In the genomic region with DNA sequence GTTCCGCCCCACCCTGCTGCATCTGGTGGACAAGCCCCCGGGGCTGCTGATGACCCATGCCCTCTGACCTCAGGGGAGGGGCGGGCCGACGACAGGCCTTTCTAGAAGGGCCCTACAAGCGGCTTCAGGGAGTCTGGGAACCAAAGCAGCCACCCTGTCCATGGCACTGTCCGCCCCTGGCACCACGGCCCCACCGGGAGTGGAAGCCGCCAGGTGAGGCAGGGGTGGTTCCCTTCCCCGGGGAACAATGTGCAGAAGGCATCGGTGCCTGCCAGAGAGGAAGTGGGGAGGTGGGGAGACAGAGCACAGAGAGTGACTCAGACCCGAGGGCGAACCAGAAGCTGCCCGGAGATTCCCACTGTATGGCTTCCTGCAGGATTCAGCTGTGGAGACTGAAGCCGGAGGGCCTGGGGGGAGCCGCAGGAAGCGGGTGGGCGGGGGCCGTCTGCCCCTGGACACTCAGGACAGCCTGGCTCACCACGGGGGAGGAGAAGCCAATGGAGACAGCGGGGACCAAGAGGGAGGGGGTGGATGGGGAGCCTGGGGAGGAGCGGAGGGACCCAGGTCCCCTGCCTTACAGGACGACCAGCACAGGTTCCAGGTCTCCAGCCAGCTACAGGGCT, we compare ENCODE assay signal across 8 cellular contexts.
DNase-seq lines count a peak whose midpoint lies in the region; ATAC-seq and TF ChIP-seq lines count a peak whose summit lies in the region.

No MANE protein-coding gene starts in this region.

- H3K4me3 ChIP-seq in HFF-Myc (replicated peaks; ENCODE audit: low read depth, low read length) (peak overlapping the region; percentile 3; the same call in 1 of the 2 replicates), choroid plexus epithelial cell (ENCODE audit: low read depth, low read length) (peak overlapping the region; percentile 13), mucosa of descending colon (no peak overlapping the region), SJCRH30 (no peak overlapping the region)

- peaks cover 16% of the 10 kb centered on the region for H3K4me1 ChIP-seq in mucosa of descending colon (ENCODE audit: low read depth)
- H3K4me1 ChIP-seq in SJCRH30: no peaks in the 10 kb centered on the region

- TF ChIP-seq CTCF in HFF-Myc (IDR thresholded peaks at IDR 0.05; ENCODE audit: low read depth, low read length, missing control alignments): no peak
- no peak for TF ChIP-seq CTCF in choroid plexus epithelial cell (conservative IDR thresholded peaks at IDR 0.05; ENCODE audit: low read depth, low read length)
- TF ChIP-seq CTCF in mucosa of descending colon (IDR thresholded peaks at IDR 0.05): no peak
- no peak for TF ChIP-seq CTCF in GM13976 (IDR thresholded peaks at IDR 0.05; ENCODE audit: borderline replicate concordance, control extremely low read depth, extremely low read depth, insufficient read depth, missing control alignments)

- DNase-seq in Ammon's horn (ENCODE audit: low spot score) (peak; percentile 32), HFF-Myc (ENCODE audit: extremely low read depth, low read depth) (peak; percentile 32), choroid plexus epithelial cell (ENCODE audit: low read depth) (peak; percentile 22), mucosa of descending colon (no peak), SJCRH30 (no peak), GM13976 (ENCODE audit: low spot score) (no peak), NCI-H1105 (lab: John Stamatoyannopoulos, UW) (no peak)

- H3K9me3 ChIP-seq in mucosa of descending colon: no peaks in the 10 kb centered on the region
- H3K9me3 ChIP-seq in SJCRH30 (replicated peaks): no peaks in the 10 kb centered on the region

- no peaks in the 10 kb centered on the region for H3K36me3 ChIP-seq in mucosa of descending colon (ENCODE audit: low read depth)
- H3K36me3 ChIP-seq in SJCRH30: no peaks in the 10 kb centered on the region

- peaks cover 33% of the 10 kb centered on the region for H3K27me3 ChIP-seq in SJCRH30

- intact Hi-C loops in mucosa of descending colon (cut with DNase I, micrococcal nuclease): loop anchor here (5.0 kb wide), 1 partner anchor 779 kb away; no protein-coding TSS in a partner anchor

- H3K27ac ChIP-seq in SJCRH30: no peak overlapping the region

- in situ Hi-C loops in GM13976 (cut with MboI; ENCODE audit: low sequenced_read_pairs, unreplicated experiment): no loop called here

- peak; percentile 55 for ATAC-seq in mucosa of descending colon
- no peak for ATAC-seq in HG03565 (IDR thresholded peaks at IDR 0.05; ENCODE audit: unreplicated experiment)

Comparison
In these comparisons a context has a peak if more than half of its experiments do, and no peak if none do; other contexts are left out.
1. DNase-seq: peak in Ammon's horn (single experiment), HFF-Myc (single experiment) and choroid plexus epithelial cell (single experiment); none in mucosa of descending colon (0 of 3), SJCRH30 (0 of 2), GM13976 (single experiment) and NCI-H1105 (single experiment).
2. H3K4me3 ChIP-seq: peak in HFF-Myc (single experiment) and choroid plexus epithelial cell (single experiment); none in mucosa of descending colon (single experiment) and SJCRH30 (single experiment).